In genomic region chr17:39820541-39820940, GRCh38 we compare ENCODE assay signal across 19 cellular contexts. TPM values are rescaled to one million over a fixed set of nuclear protein-coding genes. Genes with fewer than 3 reads are reported as not detected.
DNase-seq lines count a peak whose midpoint lies in the region; ATAC-seq and TF ChIP-seq lines count a peak whose summit lies in the region.
"Had no signal": no experiment of that assay in that cellular context is flagged by ENCODE, and none has a peak within 500 bp of the region (broad histone marks: within the 10 kb centered on the region; RNA-seq: fewer than 3 reads in every experiment).

No MANE protein-coding gene starts in this region.

- H3F3A ChIP-seq in SU-DHL-6 (ENCODE audit: insufficient read depth), result peaks cover 49% of the 10 kb centered on the region

- H3K4me3 Mint-ChIP-seq in activated T-cell treated with anti-CD3 and anti-CD28 coated beads, Interleukin-2, amount 50 U/mL, for 72 hours, result peak overlapping the region; percentile 25 to 68
- H3K4me3 Mint-ChIP-seq in endothelial cell (ENCODE audit: unreplicated experiment), result no peak overlapping the region

- H3K79me2 ChIP-seq in SU-DHL-6 (ENCODE audit: insufficient read depth, low read length), result peaks cover 51% of the 10 kb centered on the region

- no peaks in the 10 kb centered on the region for H3K27me3 ChIP-seq in SU-DHL-6 (ENCODE audit: low read length)
- H3K27me3 ChIP-seq in thymus (ENCODE audit: control insufficient read depth, insufficient read depth), result no peaks in the 10 kb centered on the region
- H3K27me3 ChIP-seq: colonic mucosa had no signal

- H3K4me2 ChIP-seq in SU-DHL-6 (ENCODE audit: low read depth, low read length, poor library complexity, severe bottlenecking), result peak overlapping the region; percentile 61
- H3K4me2 ChIP-seq: PC-9 had no signal

- DNase-seq in activated T-cell treated with anti-CD3 and anti-CD28 coated beads, Interleukin-2, amount 50 U/mL, for 72 hours, result peak in 1 of 2 donors; percentile 19
- DNase-seq in activated T-cell treated with anti-CD3 and anti-CD28 coated beads, Interleukin-2, amount 50 U/mL, for 1 hour, result no peak
- DNase-seq in endothelial cell (ENCODE audit: low spot score) (no peak), SIG-M5 treated with dmso at 0.1 percent for 504 hours (lab: John Stamatoyannopoulos, UW; ENCODE audit: unreplicated experiment) (no peak), SW 1271 (lab: John Stamatoyannopoulos, UW) (no peak)
- DNase-seq: activated CD4-positive, alpha-beta T cell treated with anti-CD3 and anti-CD28 coated beads for 48 hours; colonic mucosa; GM23248; NCI-H1092 treated with DMSO at 0.1 percent for 48 hours; PC-9; stimulated activated CD4-positive, alpha-beta T cell treated with anti-CD3 and anti-CD28 coated beads, Interleukin-12 subunit alpha, Interleukin-12 subunit beta, amount 100 ng/mL, for 4 hours had no signal

- peak overlapping the region; percentile 16; the same call in 1 of the 2 replicates for H3K9ac ChIP-seq in SU-DHL-6 (ENCODE audit: low read length)
- H3K9ac ChIP-seq: GM23248 had no signal

- H3K27ac ChIP-seq in SU-DHL-6 (ENCODE audit: low read depth, low read length) (peak overlapping the region; percentile 82), thymus (ENCODE audit: low read depth) (peak overlapping the region; percentile 3)
- H3K27ac ChIP-seq: colonic mucosa, GM23248, PC-9, tibial nerve had no signal

- no peaks in the 10 kb centered on the region for H3K9me2 ChIP-seq in SU-DHL-6 (replicated peaks; ENCODE audit: insufficient read depth, low read length)

- H3K9me3 ChIP-seq in SU-DHL-6 (ENCODE audit: insufficient read depth, low read length) (peaks cover 20% of the 10 kb centered on the region; the same call in 1 of the 2 replicates), thymus (ENCODE audit: control insufficient read depth) (peaks cover 6% of the 10 kb centered on the region)
- H3K9me3 ChIP-seq: colonic mucosa had no signal

- no peaks in the 10 kb centered on the region for H4K20me1 ChIP-seq in SU-DHL-6 (ENCODE audit: low read depth, low read length)

- H3K9me3 Mint-ChIP-seq in activated T-cell treated with anti-CD3 and anti-CD28 coated beads, Interleukin-2, amount 50 U/mL, for 72 hours, result peaks cover 14 to 19% of the 10 kb centered on the region in 2 donors
- H3K9me3 Mint-ChIP-seq in endothelial cell (ENCODE audit: unreplicated experiment), result peaks cover 7% of the 10 kb centered on the region

- peaks cover 52% of the 10 kb centered on the region for H3K4me1 Mint-ChIP-seq in activated T-cell treated with anti-CD3 and anti-CD28 coated beads, Interleukin-2, amount 50 U/mL, for 72 hours (ENCODE audit: low read depth)
- H3K4me1 Mint-ChIP-seq in endothelial cell (ENCODE audit: unreplicated experiment), result peaks cover 8% of the 10 kb centered on the region

- TF ChIP-seq CTCF in SU-DHL-6 (IDR thresholded peaks at IDR 0.05; ENCODE audit: insufficient read depth, low read length, poor library complexity, severe bottlenecking), result no peak
- TF ChIP-seq CTCF in endothelial cell (IDR thresholded peaks at IDR 0.05; ENCODE audit: unreplicated experiment), result no peak

- WGBS in thymus, result 82% methylated on average over 4 of the region's 4 CpGs

- no peak overlapping the region for H2AFZ ChIP-seq in SU-DHL-6 (ENCODE audit: low read depth, low read length, severe bottlenecking)
- H2AFZ ChIP-seq: GM23248, PC-9 had no signal

- H3K27me3 Mint-ChIP-seq in activated T-cell treated with anti-CD3 and anti-CD28 coated beads, Interleukin-2, amount 50 U/mL, for 72 hours (ENCODE audit: low read depth), result no peaks in the 10 kb centered on the region
- H3K27me3 Mint-ChIP-seq in endothelial cell (ENCODE audit: unreplicated experiment), result no peaks in the 10 kb centered on the region

- peak; percentile 15 to 42 for ATAC-seq in activated T-cell treated with anti-CD3 and anti-CD28 coated beads, Interleukin-2, amount 50 U/mL, for 72 hours (replicated peaks in 1 of 2)
- no peak for ATAC-seq in HG03159 (IDR thresholded peaks at IDR 0.05; ENCODE audit: unreplicated experiment)

- H3K36me3 ChIP-seq in SU-DHL-6 (ENCODE audit: low read length), result peaks cover 57% of the 10 kb centered on the region
- H3K36me3 ChIP-seq in thymus (ENCODE audit: control insufficient read depth, insufficient read depth), result peaks cover 22% of the 10 kb centered on the region
- H3K36me3 ChIP-seq: colonic mucosa, tibial nerve had no signal

- no peaks in the 10 kb centered on the region for H3K4me1 ChIP-seq in thymus (ENCODE audit: control insufficient read depth, insufficient read depth, low read length)
- H3K4me1 ChIP-seq: colonic mucosa had no signal

- H3K4me3 ChIP-seq in SU-DHL-6 (ENCODE audit: insufficient read depth, low read length, poor library complexity, severe bottlenecking) (no peak overlapping the region), thymus (ENCODE audit: low read length) (no peak overlapping the region)
- H3K4me3 ChIP-seq: colonic mucosa, GM23248, PC-9, tibial nerve had no signal

- H3K36me3 Mint-ChIP-seq in activated T-cell treated with anti-CD3 and anti-CD28 coated beads, Interleukin-2, amount 50 U/mL, for 72 hours (ENCODE audit: insufficient read depth in 2 of 2), result peaks cover 36 to 49% of the 10 kb centered on the region in 2 donors
- peaks cover 21% of the 10 kb centered on the region for H3K36me3 Mint-ChIP-seq in endothelial cell (ENCODE audit: low read depth, unreplicated experiment)

- peak overlapping the region; percentile 94 for H3K27ac Mint-ChIP-seq in activated T-cell treated with anti-CD3 and anti-CD28 coated beads, Interleukin-2, amount 50 U/mL, for 72 hours
- peak overlapping the region; percentile 61 for H3K27ac Mint-ChIP-seq in endothelial cell (ENCODE audit: unreplicated experiment)

RNA-seq across cellular contexts. Expression of gene IKZF3, which starts 43.6 kb away (rescaled TPM):
- total RNA-seq in activated T-cell treated with anti-CD3 and anti-CD28 coated beads, Interleukin-2, amount 50 U/mL, for 72 hours, result 10 to 100 TPM; 70.7 to 78.9 TPM
- not detected for total RNA-seq in endothelial cell (ENCODE audit: unreplicated experiment)
- 23.9 TPM for polyA plus RNA-seq in thymus
- total RNA-seq: A673, GM23248, lung microvascular endothelial cell, osteocyte had no signal

RNA-seq across cellular contexts. Expression of gene ZPBP2, which starts 47.5 kb away (rescaled TPM):
- total RNA-seq in activated T-cell treated with anti-CD3 and anti-CD28 coated beads, Interleukin-2, amount 50 U/mL, for 72 hours, result under 1 TPM; 0.36 to 0.81 TPM
- not detected for total RNA-seq in endothelial cell (ENCODE audit: unreplicated experiment)
- 0.11 TPM for polyA plus RNA-seq in thymus
- total RNA-seq: A673; colonic mucosa; GM23248; lung microvascular endothelial cell; osteocyte; PC-9; T-helper 1 cell treated with Interleukin-12 subunit alpha and Interleukin-12 subunit beta and Interleukin-4 antibody, amounts not matched to agents 30 ng/mL and 1 ng/mL, for 36 hours; tibial nerve had no signal
- polyA plus RNA-seq: GM23248 had no signal

Comparison
In these comparisons a context has a peak if more than half of its experiments do, and no peak if none do; other contexts are left out.
1. RNA of gene IKZF3, which starts 43.6 kb away (total RNA-seq): 70.7 to 78.9 TPM in activated T-cell treated with anti-CD3 and anti-CD28 coated beads, Interleukin-2, amount 50 U/mL, for 72 hours; not detected in endothelial cell (single experiment); every median in the first group is over 10 times any median in the second.